Comparison of ENCODE assay signal across 24 cellular contexts in genomic region chr2:169336677-169337076, GRCh38. TPM values are rescaled to one million over a fixed set of nuclear protein-coding genes. Genes with fewer than 3 reads are reported as not detected.
DNase-seq lines count a peak whose midpoint lies in the region; ATAC-seq and TF ChIP-seq lines count a peak whose summit lies in the region.
"Had no signal": no experiment of that assay in that cellular context is flagged by ENCODE, and none has a peak within 500 bp of the region (broad histone marks: within the 10 kb centered on the region; RNA-seq: fewer than 3 reads in every experiment).

No MANE protein-coding gene starts in this region.

- peaks cover 100% of the 10 kb centered on the region for H3K79me2 ChIP-seq in neural progenitor cell (ENCODE audit: low read depth)

- H3K9ac ChIP-seq in neural progenitor cell = no peak overlapping the region
- H3K9ac ChIP-seq: BLaER1 treated with 17β-estradiol and CSF1 and Interleukin-3, amounts not matched to agents 10 nM and 100 nM had no signal

- H3K27me3 ChIP-seq in left lung (peaks cover 0 to 13% of the 10 kb centered on the region in 2 donors), neural progenitor cell (no peaks in the 10 kb centered on the region)
- H3K27me3 ChIP-seq: BE2C; BLaER1 treated with 17β-estradiol and CSF1 and Interleukin-3, amounts not matched to agents 10 nM and 100 nM had no signal

- intact Hi-C loops in left lung (cut with DNase I) = no loop called here

- H3K4me1 ChIP-seq in left lung = no peaks in the 10 kb centered on the region
- peaks cover 6% of the 10 kb centered on the region for H3K4me1 ChIP-seq in neural progenitor cell
- H3K4me1 ChIP-seq: A549; BE2C; BLaER1 treated with 17β-estradiol and CSF1 and Interleukin-3, amounts not matched to agents 10 nM and 100 nM had no signal

- H3K36me3 ChIP-seq in left lung (no peaks in the 10 kb centered on the region), neural progenitor cell (peaks cover 2% of the 10 kb centered on the region)
- H3K36me3 ChIP-seq: BE2C; BLaER1 treated with 17β-estradiol and CSF1 and Interleukin-3, amounts not matched to agents 10 nM and 100 nM had no signal

- peaks cover 2% of the 10 kb centered on the region for H3K36me3 Mint-ChIP-seq in neural progenitor cell
- H3K36me3 Mint-ChIP-seq: CD14-positive monocyte; CD8-positive, alpha-beta memory T cell had no signal

- TF ChIP-seq CTCF in left lung (IDR thresholded peaks at IDR 0.05) (no peak), neural progenitor cell (IDR thresholded peaks at IDR 0.05) (no peak)

- H4K20me1 ChIP-seq in neural progenitor cell (ENCODE audit: low read depth) = peaks cover 89% of the 10 kb centered on the region
- H4K20me1 ChIP-seq: BLaER1 treated with 17β-estradiol and CSF1 and Interleukin-3, amounts not matched to agents 10 nM and 100 nM had no signal

- no peaks in the 10 kb centered on the region for H3K9me3 Mint-ChIP-seq in neural progenitor cell
- H3K9me3 Mint-ChIP-seq: CD4-positive, alpha-beta T cell; CD8-positive, alpha-beta memory T cell; GM23338; H9 had no signal

- H3K27me3 Mint-ChIP-seq in neural progenitor cell (ENCODE audit: insufficient read depth, low read depth) = peaks cover 2% of the 10 kb centered on the region

- H3K4me3 Mint-ChIP-seq in neural progenitor cell = no peak overlapping the region
- H3K4me3 Mint-ChIP-seq: CD14-positive monocyte; CD4-positive, alpha-beta T cell; CD8-positive, alpha-beta memory T cell; GM23338; H9 had no signal

- peak; percentile 54 for DNase-seq in NCI-H2029 treated with DMSO at 0.1 percent for 48 hours (lab: John Stamatoyannopoulos, UW)
- DNase-seq in NCI-H2029 (lab: John Stamatoyannopoulos, UW) = no peak
- no peak for DNase-seq in left lung
- no peak for DNase-seq in neural progenitor cell (ENCODE audit: low spot score)
- no peak for DNase-seq in activated T-cell treated with anti-CD3 and anti-CD28 coated beads, Interleukin-2, amount 50 U/mL, for 1 hour
- no peak for DNase-seq in DMS153 treated with DMSO at 0.1 percent for 48 hours (lab: John Stamatoyannopoulos, UW; ENCODE audit: unreplicated experiment)
- DNase-seq: 8988T; ACHN; AML-193; BE2C; CD4-positive, alpha-beta T cell; CD8-positive, alpha-beta memory T cell; DMS153; DMS79; EL; GF-D8; H9 had no signal

- H3K27ac ChIP-seq in left lung (no peak overlapping the region), neural progenitor cell (no peak overlapping the region)
- H3K27ac ChIP-seq: A549; BLaER1 treated with 17β-estradiol and CSF1 and Interleukin-3, amounts not matched to agents 10 nM and 100 nM had no signal

- H3F3A ChIP-seq in neural progenitor cell (ENCODE audit: low read depth) = peaks cover 6% of the 10 kb centered on the region

- H3K4me2 ChIP-seq in neural progenitor cell = no peak overlapping the region
- H3K4me2 ChIP-seq: A549; BLaER1 treated with 17β-estradiol and CSF1 and Interleukin-3, amounts not matched to agents 10 nM and 100 nM; GM23338 had no signal

- H3K27ac Mint-ChIP-seq in neural progenitor cell = peak overlapping the region; percentile 27
- H3K27ac Mint-ChIP-seq: CD14-positive monocyte; CD4-positive, alpha-beta T cell; CD8-positive, alpha-beta memory T cell; GM23338; H9 had no signal

- H3K9me3 ChIP-seq in left lung (no peaks in the 10 kb centered on the region), neural progenitor cell (ENCODE audit: low read depth) (no peaks in the 10 kb centered on the region)
- H3K9me3 ChIP-seq: A549; BE2C; BLaER1 treated with 17β-estradiol and CSF1 and Interleukin-3, amounts not matched to agents 10 nM and 100 nM had no signal

- H3K4me3 ChIP-seq in left lung (no peak overlapping the region), neural progenitor cell (no peak overlapping the region)
- H3K4me3 ChIP-seq: A549; BLaER1 treated with 17β-estradiol and CSF1 and Interleukin-3, amounts not matched to agents 10 nM and 100 nM; GM23338 had no signal

- H2AFZ ChIP-seq in neural progenitor cell (replicated peaks) = no peak overlapping the region
- H2AFZ ChIP-seq: GM23338 had no signal

- ATAC-seq in left lung (peak; percentile 72), HG03095 (IDR thresholded peaks at IDR 0.05; ENCODE audit: unreplicated experiment) (no peak)
- ATAC-seq: A549, GM23338, HCT116 had no signal

- H3K4me1 Mint-ChIP-seq in neural progenitor cell = peaks cover 47% of the 10 kb centered on the region
- H3K4me1 Mint-ChIP-seq: CD14-positive monocyte; CD8-positive, alpha-beta memory T cell; GM23338; H9 had no signal

RNA-seq across cellular contexts. Expression of gene LRP2, which starts 25.7 kb away (rescaled TPM):
- 10 to 100 TPM; 14.5 to 34.6 TPM for total RNA-seq in left lung
- 143 and 151 TPM in 2 replicates for total RNA-seq in neural progenitor cell (ENCODE audit: low replicate concordance)
- total RNA-seq: G401 had no signal
